8 cellular contexts compared by ENCODE assay signal in the genomic region with DNA sequence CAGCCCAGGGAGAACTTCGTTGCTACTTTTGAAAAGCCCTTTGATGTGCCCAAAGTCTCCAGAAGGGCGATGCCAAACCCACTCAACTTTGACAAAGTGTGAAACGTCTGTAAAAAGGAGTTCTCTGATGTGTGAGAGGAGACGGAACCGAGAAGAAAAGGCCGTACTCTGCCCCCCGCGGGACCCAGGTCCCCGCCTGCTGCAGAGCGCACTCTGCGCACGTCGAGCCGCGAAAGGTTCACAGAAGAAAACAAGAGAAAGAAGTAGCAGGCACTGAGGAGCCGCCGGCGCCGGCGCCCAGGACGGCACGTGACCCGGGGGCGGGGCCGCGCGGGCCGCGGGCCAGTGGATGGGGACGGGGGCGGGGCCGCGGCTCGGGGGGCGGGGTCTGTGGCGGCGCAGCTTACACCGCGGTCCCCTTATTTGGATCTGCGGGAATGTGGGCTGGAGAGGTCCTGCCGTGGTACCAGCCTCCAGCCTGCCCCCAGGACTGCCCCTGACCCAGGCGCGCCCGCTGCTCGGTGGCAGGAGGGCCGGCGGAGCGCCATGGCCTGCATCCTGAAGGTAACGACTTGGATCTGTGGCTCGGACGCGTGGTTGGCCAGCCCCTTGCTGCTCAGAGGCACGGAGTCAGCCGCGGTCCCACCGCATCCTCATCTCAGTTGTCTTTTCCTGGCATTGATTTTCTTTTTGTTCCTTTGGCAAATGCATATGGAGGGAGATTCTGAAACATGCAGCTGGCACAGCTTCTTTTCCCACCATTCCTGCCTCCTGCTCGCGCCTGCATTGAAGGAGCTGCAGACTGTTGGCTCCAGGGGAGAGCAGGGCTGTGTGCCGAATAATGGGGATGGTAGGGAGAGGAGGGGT. TPM values are rescaled to one million over a fixed set of nuclear protein-coding genes. Genes with fewer than 3 reads are reported as not detected.
A peak's percentile ranks its signal among the peaks of the same experiment; 100 is the strongest.
DNase-seq lines count a peak whose midpoint lies in the region; ATAC-seq and TF ChIP-seq lines count a peak whose summit lies in the region.

Gene ST6GALNAC3 (plus strand): TSS at position 426 of the 867 bp plus-strand sequence.

- TF ChIP-seq EP300 in esophagus muscularis mucosa (IDR thresholded peaks at IDR 0.05), result no peak

- WGBS in esophagus muscularis mucosa, result under 1% methylated on average over 40 of the region's 59 CpGs

- ATAC-seq in GM18907 (IDR thresholded peaks at IDR 0.05; ENCODE audit: unreplicated experiment) (peak; percentile 91), HG03108 (IDR thresholded peaks at IDR 0.05; ENCODE audit: unreplicated experiment) (peak; percentile 74)

- H3K27ac ChIP-seq in esophagus muscularis mucosa (replicated peaks in 1 of 4) (peak within 1 kb of the TSS; percentile 72 to 87 (median 80)), muscle layer of colon (ENCODE audit: low read depth, low read length) (peak within 1 kb of the TSS; percentile 74)

- no peak for TF ChIP-seq CTCF in esophagus muscularis mucosa (IDR thresholded peaks at IDR 0.05)

- intact Hi-C loops in esophagus muscularis mucosa (cut with DNase I), result loop anchor here (10.0 kb wide), 1 partner anchor 1140 kb away; the partner anchor contains the start of gene PIGK

- peak within 1 kb of the TSS; percentile 70 to 82 (median 77) for H3K4me3 ChIP-seq in esophagus muscularis mucosa
- H3K4me3 ChIP-seq in muscle layer of colon (ENCODE audit: low read depth in 1 of 2, low read length in 2 of 2), result peak within 1 kb of the TSS; percentile 75 to 80

- H3K9ac ChIP-seq in muscle layer of colon (ENCODE audit: low read length), result peak within 1 kb of the TSS; percentile 10

- H3K9me3 ChIP-seq in esophagus muscularis mucosa, result no peaks in the 10 kb centered on the region
- H3K9me3 ChIP-seq in muscle layer of colon (ENCODE audit: low read length), result no peaks in the 10 kb centered on the region

- in situ Hi-C loops in ACHN (cut with HindIII; ENCODE audit: low pct_ligation_motif_present, low pct_unique_long_range_greater_than_20kb, low sequenced_read_pairs), result no loop called here

- H3K36me3 ChIP-seq in esophagus muscularis mucosa (no peaks in the 10 kb centered on the region), muscle layer of colon (ENCODE audit: insufficient read depth, low read length) (no peaks in the 10 kb centered on the region)

- TF ChIP-seq POLR2A in esophagus muscularis mucosa (IDR thresholded peaks at IDR 0.05; ENCODE audit: low read depth), result no peak

- H3K4me1 ChIP-seq in esophagus muscularis mucosa (peaks cover 8 to 25% (median 19%) of the 10 kb centered on the region in 4 donors), muscle layer of colon (ENCODE audit: insufficient read depth, low read length) (peaks cover 17% of the 10 kb centered on the region)

- H3K27me3 ChIP-seq in esophagus muscularis mucosa, result no peaks in the 10 kb centered on the region
- H3K27me3 ChIP-seq in muscle layer of colon (ENCODE audit: control insufficient read depth in 1 of 2, insufficient read depth in 2 of 2, low read length in 2 of 2), result no peaks in the 10 kb centered on the region

- DNase-seq in ACHN, result peak; percentile 74
- peak; percentile 17 for DNase-seq in NCI-H774 (lab: John Stamatoyannopoulos, UW)
- DNase-seq in activated T-cell treated with anti-CD3 and anti-CD28 coated beads, Interleukin-2, amount 50 U/mL, for 48 hours, result peak; percentile 83 to 86
- DNase-seq in esophagus muscularis mucosa (ENCODE audit: extremely low spot score), result peak; percentile 96
- peak; percentile 80 for DNase-seq in stimulated activated CD8-positive, alpha-beta memory T cell treated with anti-CD3 and anti-CD28 coated beads, Interleukin-4, amount 100 ng/mL, for 48 hours

RNA-seq across cellular contexts. Expression of gene ST6GALNAC3, which starts in this region (rescaled TPM):
- total RNA-seq in esophagus muscularis mucosa, result 1 to 10 TPM; 2.1 to 6.8 (median 4.8) TPM

Comparison
In these comparisons a context has a peak if more than half of its experiments do, and no peak if none do; other contexts are left out.
1. Peak in every context shown above with its lines: DNase-seq, ATAC-seq, H3K4me3 ChIP-seq and H3K27ac ChIP-seq.
2. DNase-seq: peak in every context shown above with its lines; median percentile 96 in esophagus muscularis mucosa; 84 in activated T-cell treated with anti-CD3 and anti-CD28 coated beads, Interleukin-2, amount 50 U/mL, for 48 hours; 80 in stimulated activated CD8-positive, alpha-beta memory T cell treated with anti-CD3 and anti-CD28 coated beads, Interleukin-4, amount 100 ng/mL, for 48 hours; 74 in ACHN; 17 in NCI-H774.